Comparison of ENCODE assay signal across 9 cellular contexts in the genomic region with DNA sequence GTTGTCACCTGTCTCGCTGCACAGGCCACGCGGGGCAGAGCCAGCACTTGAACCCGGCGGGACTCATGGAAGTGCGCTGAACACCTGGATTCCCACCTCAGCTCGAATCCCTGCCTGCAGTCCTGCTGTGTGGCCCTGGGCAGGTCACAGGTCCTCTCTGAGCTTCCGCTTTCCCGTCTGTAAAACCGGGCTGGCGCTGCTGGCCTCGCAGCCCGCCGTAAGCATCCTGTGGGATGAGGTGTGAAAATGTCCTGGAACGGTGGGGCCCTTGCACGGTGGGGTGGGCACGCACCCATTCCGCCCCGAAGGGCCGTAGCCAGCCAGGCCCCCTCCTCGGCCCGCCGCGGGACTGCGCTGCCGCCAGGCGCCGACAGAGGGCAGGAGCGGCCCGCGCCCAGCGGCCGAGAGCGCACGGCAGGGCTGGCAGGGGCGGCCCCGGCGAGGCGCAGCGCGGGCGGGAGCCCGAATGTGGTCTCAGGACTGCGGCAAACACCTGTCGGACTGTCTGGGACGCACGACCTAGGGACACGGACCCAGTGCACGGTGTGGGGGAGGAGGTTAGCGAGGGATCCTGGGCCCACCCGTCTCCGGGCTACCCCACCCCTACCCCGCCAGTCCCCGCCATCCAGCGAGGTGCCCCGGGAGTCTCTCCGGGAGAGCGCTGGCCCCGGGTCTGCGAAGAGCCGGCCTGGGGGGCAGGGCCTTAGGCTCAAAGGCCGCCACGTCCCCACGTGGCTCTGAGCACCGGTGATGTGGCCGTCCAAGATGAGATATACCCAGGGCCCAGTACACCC. TPM values are rescaled to one million over a fixed set of nuclear protein-coding genes. Genes with fewer than 3 reads are reported as not detected.
DNase-seq lines count a peak whose midpoint lies in the region; ATAC-seq and TF ChIP-seq lines count a peak whose summit lies in the region.
"Had no signal": no experiment of that assay in that cellular context is flagged by ENCODE, and none has a peak within 500 bp of the region (broad histone marks: within the 10 kb centered on the region; RNA-seq: fewer than 3 reads in every experiment).

No MANE protein-coding gene starts in this region.

- no peaks in the 10 kb centered on the region for H3K4me1 Mint-ChIP-seq in CD8-positive, alpha-beta memory T cell
- no peaks in the 10 kb centered on the region for H3K4me1 Mint-ChIP-seq in dendritic cell treated with granulocyte-macrophage colony-stimulating factor and Interleukin-4, amounts not matched to agents 40 ng/mL and 50 ng/mL, for 4 days (ENCODE audit: low read depth)

- H3K9me3 ChIP-seq in CD8-positive, alpha-beta memory T cell (ENCODE audit: low read length) = no peaks in the 10 kb centered on the region

- no peak overlapping the region for H3K4me3 ChIP-seq in CD8-positive, alpha-beta memory T cell (ENCODE audit: low read length)
- no peak overlapping the region for H3K4me3 ChIP-seq in LNCaP clone FGC (ENCODE audit: low read depth, low read length)
- H3K4me3 ChIP-seq: SK-N-MC had no signal

- H3K9me3 Mint-ChIP-seq in CD8-positive, alpha-beta memory T cell = no peaks in the 10 kb centered on the region
- H3K9me3 Mint-ChIP-seq in dendritic cell treated with granulocyte-macrophage colony-stimulating factor and Interleukin-4, amounts not matched to agents 40 ng/mL and 50 ng/mL, for 4 days = no peaks in the 10 kb centered on the region

- intact Hi-C loops in dendritic cell treated with granulocyte-macrophage colony-stimulating factor and Interleukin-4, amounts not matched to agents 40 ng/mL and 50 ng/mL, for 4 days (cut with micrococcal nuclease) = loop anchor here (1.0 to 2.0 kb wide), 3 partner anchors 70 to 182 kb away; no protein-coding TSS in a partner anchor

- DNase-seq in CD8-positive, alpha-beta memory T cell = peak; percentile 23 to 62 (median 45)
- no peak for DNase-seq in LNCaP clone FGC (ENCODE audit: low read depth)
- peak; percentile 44 to 48 for DNase-seq in activated CD4-positive, alpha-beta T cell treated with anti-CD3 and anti-CD28 coated beads for 24 hours (ENCODE audit: low read depth in 2 of 2)
- DNase-seq in medulla oblongata (ENCODE audit: extremely low spot score) = peak; percentile 31
- peak; percentile 74 for DNase-seq in stimulated activated CD8-positive, alpha-beta memory T cell treated with anti-CD3 and anti-CD28 coated beads, Interleukin-4, amount 100 ng/mL, for 48 hours
- no peak for DNase-seq in COR-L47 (lab: John Stamatoyannopoulos, UW)

- CTCF ChIA-PET in CD8-positive, alpha-beta memory T cell (lab: Charles Lee) = interaction anchor here (0.6 to 5.1 kb wide), 11 partner anchors 9 to 329 kb away, joined by 3 to 51 read pairs (median 4); no protein-coding TSS in a partner anchor

- peak; percentile 71 for ATAC-seq in GM21528 (IDR thresholded peaks at IDR 0.05; ENCODE audit: low FRiP score, unreplicated experiment)

- peaks cover 12 to 28% of the 10 kb centered on the region in 2 donors for H3K27me3 Mint-ChIP-seq in CD8-positive, alpha-beta memory T cell
- H3K27me3 Mint-ChIP-seq in dendritic cell treated with granulocyte-macrophage colony-stimulating factor and Interleukin-4, amounts not matched to agents 40 ng/mL and 50 ng/mL, for 4 days = peaks cover 32% of the 10 kb centered on the region

- peak; percentile 91 for TF ChIP-seq CTCF in LNCaP clone FGC (IDR thresholded peaks at IDR 0.05; ENCODE audit: control insufficient read depth, extremely low read depth, insufficient read depth)

- H3K27ac Mint-ChIP-seq in CD8-positive, alpha-beta memory T cell = no peak overlapping the region
- H3K27ac Mint-ChIP-seq in dendritic cell treated with granulocyte-macrophage colony-stimulating factor and Interleukin-4, amounts not matched to agents 40 ng/mL and 50 ng/mL, for 4 days = no peak overlapping the region

- H3K36me3 ChIP-seq in CD8-positive, alpha-beta memory T cell (ENCODE audit: insufficient read depth, low read length) = no peaks in the 10 kb centered on the region

- no peak overlapping the region for H3K4me3 Mint-ChIP-seq in CD8-positive, alpha-beta memory T cell
- peak overlapping the region; percentile 43 for H3K4me3 Mint-ChIP-seq in dendritic cell treated with granulocyte-macrophage colony-stimulating factor and Interleukin-4, amounts not matched to agents 40 ng/mL and 50 ng/mL, for 4 days

- no peaks in the 10 kb centered on the region for H3K27me3 ChIP-seq in CD8-positive, alpha-beta memory T cell (ENCODE audit: insufficient read depth, low read length, poor library complexity, severe bottlenecking)

- no peaks in the 10 kb centered on the region for H3K36me3 Mint-ChIP-seq in CD8-positive, alpha-beta memory T cell
- H3K36me3 Mint-ChIP-seq in dendritic cell treated with granulocyte-macrophage colony-stimulating factor and Interleukin-4, amounts not matched to agents 40 ng/mL and 50 ng/mL, for 4 days (ENCODE audit: low read depth) = no peaks in the 10 kb centered on the region

- POLR2A ChIA-PET in CD8-positive, alpha-beta memory T cell (lab: Charles Lee) = no interaction called here

- H3K4me1 ChIP-seq in CD8-positive, alpha-beta memory T cell (ENCODE audit: insufficient read depth, low read length) = no peaks in the 10 kb centered on the region

- no peak overlapping the region for H3K27ac ChIP-seq in CD8-positive, alpha-beta memory T cell (ENCODE audit: low read depth, low read length)
- H3K27ac ChIP-seq: SK-N-MC had no signal

RNA-seq across cellular contexts. Expression of a gene that starts 40.4 kb away (rescaled TPM):
- not detected for total RNA-seq in CD8-positive, alpha-beta memory T cell
- polyA plus RNA-seq in CD8-positive, alpha-beta memory T cell = not detected

Comparison
In these comparisons a context has a peak if more than half of its experiments do, and no peak if none do; other contexts are left out.
1. DNase-seq: peak in CD8-positive, alpha-beta memory T cell (5 of 5), activated CD4-positive, alpha-beta T cell treated with anti-CD3 and anti-CD28 coated beads for 24 hours (2 of 2), medulla oblongata (single experiment) and stimulated activated CD8-positive, alpha-beta memory T cell treated with anti-CD3 and anti-CD28 coated beads, Interleukin-4, amount 100 ng/mL, for 48 hours (single experiment); none in LNCaP clone FGC (single experiment) and COR-L47 (single experiment).